ENCODE assay signal across 18 cellular contexts in genomic region chrX:105564536-105564935, GRCh38.
A peak's percentile ranks its signal among the peaks of the same experiment; 100 is the strongest.
DNase-seq lines count a peak whose midpoint lies in the region; TF ChIP-seq lines count a peak whose summit lies in the region.
"Had no signal": no experiment of that assay in that cellular context is flagged by ENCODE, and none has a peak within 500 bp of the region (broad histone marks: within the 10 kb centered on the region; RNA-seq: fewer than 3 reads in every experiment).

No MANE protein-coding gene starts in this region.

- no peak for TF ChIP-seq EP300 in suprapubic skin (IDR thresholded peaks at IDR 0.05)

- no peaks in the 10 kb centered on the region for H3K4me1 ChIP-seq in suprapubic skin
- H3K4me1 ChIP-seq: upper lobe of right lung had no signal

- TF ChIP-seq POLR2A in suprapubic skin (IDR thresholded peaks at IDR 0.05): no peak

- no peaks in the 10 kb centered on the region for H3K27me3 ChIP-seq in suprapubic skin
- H3K27me3 ChIP-seq: cardiac muscle cell, upper lobe of right lung had no signal

- no peaks in the 10 kb centered on the region for H3K9me3 ChIP-seq in suprapubic skin
- H3K9me3 ChIP-seq: upper lobe of right lung had no signal

- H3K4me3 ChIP-seq in astrocyte of the cerebellum (ENCODE audit: low read depth, low read length): no peak overlapping the region
- no peak overlapping the region for H3K4me3 ChIP-seq in suprapubic skin
- H3K4me3 ChIP-seq: cardiac muscle cell, upper lobe of right lung had no signal

- 74% methylated on average over 1 of the region's 1 CpG for WGBS in suprapubic skin

- no peak overlapping the region for H3K27ac ChIP-seq in suprapubic skin
- H3K27ac ChIP-seq: cardiac muscle cell, upper lobe of right lung had no signal

- in situ Hi-C loops in ACHN (cut with HindIII; ENCODE audit: low pct_ligation_motif_present, low pct_unique_long_range_greater_than_20kb, low sequenced_read_pairs) (no loop called here), astrocyte of the cerebellum (cut with HindIII; ENCODE audit: low sequenced_read_pairs) (no loop called here)

- TF ChIP-seq CTCF in astrocyte of the cerebellum (IDR thresholded peaks at IDR 0.05; ENCODE audit: low read depth, low read length, missing control alignments) (no peak), suprapubic skin (IDR thresholded peaks at IDR 0.05) (no peak)

- DNase-seq in ACHN (peak; percentile 63), HT1080 (ENCODE audit: low read depth) (peak; percentile 90), astrocyte of the cerebellum (ENCODE audit: low read depth) (peak; percentile 89), glomerular visceral epithelial cell (ENCODE audit: extremely low spot score) (peak; percentile 75), suprapubic skin (ENCODE audit: low spot score in 2 of 2) (no peak), posterior vena cava (ENCODE audit: low spot score) (no peak), NCI-H1417 treated with DMSO at 0.1 percent for 48 hours (lab: John Stamatoyannopoulos, UW) (no peak), head of caudate nucleus (no peak)
- DNase-seq: activated B cell treated with CpG ODN at 0.5 μM for 24 hours; activated T-cell treated with anti-CD3 and anti-CD28 coated beads, Interleukin-2, amount 50 U/mL, for 24 hours; DND-41; MV-4-11; NCI-H510A; nephron progenitor cell; SIG-M5; stimulated activated CD4-positive, alpha-beta T cell treated with anti-CD3 and anti-CD28 coated beads, Interleukin-12 subunit alpha, Interleukin-12 subunit beta, amount 100 ng/mL, for 4 hours; upper lobe of right lung had no signal

- H3K36me3 ChIP-seq in suprapubic skin: no peaks in the 10 kb centered on the region
- H3K36me3 ChIP-seq: cardiac muscle cell, upper lobe of right lung had no signal

- intact Hi-C loops in posterior vena cava (cut with DNase I) (no loop called here), head of caudate nucleus (cut with DNase I) (no loop called here)

Comparison
In these comparisons a context has a peak if more than half of its experiments do, and no peak if none do; other contexts are left out.
1. DNase-seq: peak in ACHN (single experiment), HT1080 (single experiment), astrocyte of the cerebellum (single experiment) and glomerular visceral epithelial cell (single experiment); none in suprapubic skin (0 of 2), posterior vena cava (single experiment), NCI-H1417 treated with DMSO at 0.1 percent for 48 hours (single experiment) and head of caudate nucleus (0 of 42).